ENCODE assay signal across 9 cellular contexts in genomic region chr12:107148105-107148504, GRCh38.
"Had no signal": no experiment of that assay in that cellular context is flagged by ENCODE, and none has a peak within 500 bp of the region (broad histone marks: within the 10 kb centered on the region; RNA-seq: fewer than 3 reads in every experiment).

No MANE protein-coding gene starts in this region.

- H3K4me3 ChIP-seq: GM23248, HAP-1 had no signal

- H3K4me1 ChIP-seq: HAP-1 had no signal

- H2AFZ ChIP-seq: GM23248 had no signal

- H3K4me2 ChIP-seq: KMS-11 had no signal

- H3K9me3 ChIP-seq: HAP-1 had no signal

- DNase-seq: GM23248, GOT3, H7, HFFc6, IMR-90, KBM-7 had no signal

- H3K27ac ChIP-seq: GM23248, HL-60, KMS-11 had no signal

- H3K36me3 ChIP-seq: HAP-1 had no signal

- H3K9ac ChIP-seq: GM23248, KMS-11 had no signal
